21 cellular contexts compared by ENCODE assay signal in the genomic region with DNA sequence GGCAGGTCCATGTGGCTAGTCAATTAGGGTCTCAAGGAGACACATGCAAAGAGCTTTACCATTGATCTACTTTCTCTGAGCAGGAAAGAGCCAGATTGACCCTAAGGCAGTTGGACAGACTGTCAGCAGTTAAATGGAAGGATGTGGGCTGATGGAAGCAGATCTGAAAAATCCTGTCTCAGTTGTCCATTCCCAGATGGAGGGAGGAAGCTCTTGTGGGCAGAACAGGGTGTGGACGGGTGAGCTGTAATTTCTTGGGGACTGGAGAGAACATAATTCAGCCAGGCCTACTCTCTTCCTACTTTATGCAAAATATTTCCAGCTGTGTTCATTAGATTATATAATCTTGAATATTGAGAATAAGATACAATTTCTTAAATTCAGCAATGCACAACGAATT.
"Had no signal": no experiment of that assay in that cellular context is flagged by ENCODE, and none has a peak within 500 bp of the region (broad histone marks: within the 10 kb centered on the region; RNA-seq: fewer than 3 reads in every experiment).

No MANE protein-coding gene starts in this region.

- H3K4me1 ChIP-seq: left lung, lower lobe of right lung, right lobe of liver, spleen, testis had no signal

- H3K27me3 ChIP-seq: heart left ventricle, left lung, neutrophil, right lobe of liver, spleen, testis, tibial nerve had no signal

- H3K4me3 ChIP-seq: coronary artery, heart left ventricle, left lung, lower lobe of right lung, right lobe of liver, spleen, testis, tibial nerve had no signal

- ATAC-seq: left lung; lower lobe of right lung; naive thymus-derived CD4-positive, alpha-beta T cell; right lobe of liver; stimulated activated memory B cell treated with anti-CD40 and anti-IgM and Interleukin-4, amounts not matched to agents 10 μg/mL and 1 μg/mL and 100 μg/mL, for 72 hours had no signal

- DNase-seq: central memory CD4-positive, alpha-beta T cell; effector CD4-positive, alpha-beta T cell; endodermal cell; erythroblast; heart left ventricle; islet precursor cell; left lung; lower lobe of right lung; mesendoderm; naive thymus-derived CD4-positive, alpha-beta T cell; nephron progenitor cell; right lobe of liver; spleen; stimulated activated CD4-positive, alpha-beta T cell treated with anti-CD3 and anti-CD28 coated beads, Interleukin-15, amount 100 ng/mL, for 24 hours; stimulated activated CD4-positive, alpha-beta T cell treated with anti-CD3 and anti-CD28 coated beads, Interleukin-1b, Interleukin-23, amount 100 ng/mL, for 48 hours; stimulated activated CD4-positive, alpha-beta T cell treated with anti-CD3 and anti-CD28 coated beads, Interleukin-4, amount 100 ng/mL, for 24 hours; testis had no signal

- H3K36me3 ChIP-seq: heart left ventricle, left lung, lower lobe of right lung, neutrophil, right lobe of liver, spleen, tibial nerve had no signal

- H3K9me3 ChIP-seq: heart left ventricle, left lung, lower lobe of right lung, neutrophil, right lobe of liver, spleen, testis, tibial nerve had no signal

- H3K27ac ChIP-seq: coronary artery, left lung, lower lobe of right lung, neutrophil, right lobe of liver, spleen, testis, tibial nerve had no signal
